ENCODE assay signal across 8 cellular contexts in the genomic region with DNA sequence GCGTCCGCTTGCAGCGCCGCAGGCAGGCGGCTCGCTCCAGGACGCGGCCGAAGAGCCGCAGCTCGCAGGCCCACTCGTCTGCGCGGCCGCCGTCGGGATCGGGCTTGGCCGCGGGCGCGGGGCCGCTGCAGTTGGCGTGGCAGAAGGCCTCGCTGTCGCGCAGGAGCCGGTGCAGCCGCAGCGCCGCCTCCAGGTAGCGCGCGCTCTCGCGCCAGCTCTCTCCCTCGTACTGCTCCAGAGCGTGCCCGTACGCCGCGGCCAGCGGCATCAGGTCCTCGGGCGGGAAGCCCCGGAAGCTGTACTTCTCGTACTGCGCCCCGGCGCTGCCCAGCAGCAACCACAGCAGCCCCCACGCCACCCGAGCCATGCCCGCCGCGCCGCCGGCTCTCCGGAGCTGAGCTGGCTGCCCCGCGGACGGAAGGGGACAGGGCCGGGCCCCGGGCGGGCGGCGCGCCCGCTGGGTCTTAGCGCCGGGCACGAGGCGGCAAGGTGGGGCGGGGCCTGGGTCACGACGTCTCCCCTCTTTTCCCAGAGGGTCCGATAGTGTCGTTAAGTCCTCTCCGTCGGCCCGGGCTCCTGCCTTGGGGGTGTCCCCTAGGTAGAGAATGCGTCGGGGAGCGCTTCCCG. TPM values are rescaled to one million over a fixed set of nuclear protein-coding genes. Genes with fewer than 3 reads are reported as not detected.
A peak's percentile ranks its signal among the peaks of the same experiment; 100 is the strongest.
DNase-seq lines count a peak whose midpoint lies in the region; ATAC-seq and TF ChIP-seq lines count a peak whose summit lies in the region.

A gene with protein sequence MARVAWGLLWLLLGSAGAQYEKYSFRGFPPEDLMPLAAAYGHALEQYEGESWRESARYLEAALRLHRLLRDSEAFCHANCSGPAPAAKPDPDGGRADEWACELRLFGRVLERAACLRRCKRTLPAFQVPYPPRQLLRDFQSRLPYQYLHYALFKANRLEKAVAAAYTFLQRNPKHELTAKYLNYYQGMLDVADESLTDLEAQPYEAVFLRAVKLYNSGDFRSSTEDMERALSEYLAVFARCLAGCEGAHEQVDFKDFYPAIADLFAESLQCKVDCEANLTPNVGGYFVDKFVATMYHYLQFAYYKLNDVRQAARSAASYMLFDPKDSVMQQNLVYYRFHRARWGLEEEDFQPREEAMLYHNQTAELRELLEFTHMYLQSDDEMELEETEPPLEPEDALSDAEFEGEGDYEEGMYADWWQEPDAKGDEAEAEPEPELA (minus strand): TSS at position 401 of the 627 bp plus-strand sequence. CDS start 34 bp downstream, at position 367.

- H3K4me3 ChIP-seq in ascending aorta (peak within 1 kb of the TSS; percentile 81 to 89), right atrium auricular region (peak within 1 kb of the TSS; percentile 68 to 83), psoas muscle (peak within 1 kb of the TSS; percentile 82)

- H3K4me1 ChIP-seq in ascending aorta (peaks cover 10 to 20% of the 10 kb centered on the region in 2 donors), right atrium auricular region (peaks cover 0 to 49% of the 10 kb centered on the region in 2 donors), psoas muscle (no peaks in the 10 kb centered on the region)

- peaks cover 0 to 3% of the 10 kb centered on the region in 2 donors for H3K36me3 ChIP-seq in ascending aorta
- H3K36me3 ChIP-seq in right atrium auricular region, result peaks cover 2% of the 10 kb centered on the region
- H3K36me3 ChIP-seq in psoas muscle (ENCODE audit: insufficient read depth in 1 of 2, low read depth in 1 of 2), result no peaks in the 10 kb centered on the region

- DNase-seq in COLO668 (lab: John Stamatoyannopoulos, UW; ENCODE audit: unreplicated experiment), result peak; percentile 79
- DNase-seq in NCI-H1092 (lab: John Stamatoyannopoulos, UW), result peak; percentile 33
- peak; percentile 46 to 81 (median 62) for DNase-seq in T-helper 2 cell
- peak in 1 of 2 donors; percentile 85 for DNase-seq in ascending aorta (ENCODE audit: low spot score in 2 of 2)
- DNase-seq in right atrium auricular region (ENCODE audit: low spot score), result no peak
- DNase-seq in psoas muscle, result peak; percentile 78 to 89
- DNase-seq in ureter (ENCODE audit: low spot score), result peak; percentile 80

- intact Hi-C loops in ascending aorta (cut with DNase I), result loop anchor here (1.0 to 2.0 kb wide), 2 partner anchors 53 to 108 kb away; a partner anchor contains a TSS
- intact Hi-C loops in psoas muscle (cut with DNase I), result no loop called here

- H3K27me3 ChIP-seq in ascending aorta, result no peaks in the 10 kb centered on the region
- no peaks in the 10 kb centered on the region for H3K27me3 ChIP-seq in right atrium auricular region
- no peaks in the 10 kb centered on the region for H3K27me3 ChIP-seq in psoas muscle (ENCODE audit: insufficient read depth in 3 of 3, low read length in 2 of 3)

- 0% methylated on average over 21 to 84 of the region's 84 CpGs for WGBS in psoas muscle, 3 donors

- peak within 1 kb of the TSS; percentile 77 to 87 for H3K27ac ChIP-seq in ascending aorta
- H3K27ac ChIP-seq in right atrium auricular region, result peak within 1 kb of the TSS; percentile 76 to 82
- peak within 1 kb of the TSS; percentile 4 for H3K27ac ChIP-seq in psoas muscle

- ATAC-seq in GM21786 (IDR thresholded peaks at IDR 0.05; ENCODE audit: unreplicated experiment) (peak; percentile 73), psoas muscle (peak; percentile 79 to 88 (median 86))

- TF ChIP-seq CTCF in ascending aorta (IDR thresholded peaks at IDR 0.05), result peak; percentile 62 to 83 (median 76)
- TF ChIP-seq CTCF in right atrium auricular region (IDR thresholded peaks at IDR 0.05), result peak; percentile 56 to 89
- TF ChIP-seq CTCF in psoas muscle (IDR thresholded peaks at IDR 0.05), result peak; percentile 64

- H3K9me3 ChIP-seq in ascending aorta (no peaks in the 10 kb centered on the region), right atrium auricular region (no peaks in the 10 kb centered on the region), psoas muscle (no peaks in the 10 kb centered on the region)

RNA-seq across cellular contexts. Expression of the gene that starts here (rescaled TPM):
- total RNA-seq in ascending aorta (61.4 TPM), right atrium auricular region (10 to 100 TPM; 15.4 to 16.2 TPM), psoas muscle (1 to 10 TPM; 1.7 to 3.4 (median 2.5) TPM), ureter (7.8 TPM)
- 1 to 10 TPM in 2 of 3 donors, under 1 TPM in 1; 0.58 to 1.5 (median 1.4) TPM for polyA plus RNA-seq in psoas muscle

Comparison
In these comparisons a context has a peak if more than half of its experiments do, and no peak if none do; other contexts are left out.
1. H3K27ac ChIP-seq: peak in every context shown above with its lines; median percentile 82 in ascending aorta; 79 in right atrium auricular region; 4 in psoas muscle.